In the genomic region with DNA sequence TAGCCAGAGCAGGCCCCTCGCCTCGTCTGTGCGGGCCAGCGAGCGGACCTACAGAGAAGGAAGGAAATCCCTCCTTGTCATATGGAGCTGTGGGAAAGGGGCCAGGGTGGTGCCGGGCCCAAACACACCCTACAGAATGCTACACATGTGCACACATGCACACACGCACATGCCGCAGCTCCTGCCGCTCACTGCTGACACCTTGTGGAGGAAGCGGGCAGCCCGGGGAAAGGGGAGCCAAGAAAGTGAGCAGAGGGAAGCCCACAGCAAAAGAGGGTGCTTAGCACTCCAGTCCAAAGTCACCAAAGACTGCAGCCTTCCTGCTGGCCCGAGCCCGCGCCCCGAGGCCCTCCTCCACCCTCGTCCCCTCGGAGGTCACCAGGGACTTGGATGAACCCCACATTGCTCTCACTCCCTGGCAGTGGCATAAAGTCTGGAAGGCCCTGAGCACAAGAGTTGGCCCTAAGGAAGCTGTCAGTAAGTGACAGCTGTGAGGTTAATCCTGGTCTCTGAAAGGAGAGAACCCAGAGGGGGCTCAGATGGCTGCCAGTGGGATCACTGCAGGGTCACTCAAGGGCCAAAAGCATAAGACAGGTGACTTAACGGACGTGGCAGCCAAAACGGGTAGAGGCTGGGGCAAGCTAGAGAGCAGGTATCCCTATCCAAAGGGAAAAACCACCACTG, we compare ENCODE assay signal across 9 cellular contexts.
A peak's percentile ranks its signal among the peaks of the same experiment; 100 is the strongest.
DNase-seq lines count a peak whose midpoint lies in the region; ATAC-seq and TF ChIP-seq lines count a peak whose summit lies in the region.
"Had no signal": no experiment of that assay in that cellular context is flagged by ENCODE, and none has a peak within 500 bp of the region (broad histone marks: within the 10 kb centered on the region; RNA-seq: fewer than 3 reads in every experiment).

No MANE protein-coding gene starts in this region.

- H3K27ac ChIP-seq in CD4-positive, alpha-beta T cell (ENCODE audit: low read depth, low read length) = no peak overlapping the region
- peak overlapping the region in 2 of 3 donors; percentile 48 to 57 for H3K27ac ChIP-seq in thyroid gland

- ATAC-seq in CD4-positive, alpha-beta T cell (ENCODE audit: poor library complexity) = peak; percentile 85
- peak; percentile 30 for ATAC-seq in omental fat pad (ENCODE audit: low FRiP score)
- no peak for ATAC-seq in HG03039 (IDR thresholded peaks at IDR 0.05; ENCODE audit: unreplicated experiment)

- no peaks in the 10 kb centered on the region for H3K27me3 ChIP-seq in CD4-positive, alpha-beta T cell (ENCODE audit: control insufficient read depth, insufficient read depth, low read length)
- H3K27me3 ChIP-seq in thyroid gland = no peaks in the 10 kb centered on the region

- H3K9me3 Mint-ChIP-seq in CD4-positive, alpha-beta T cell = no peaks in the 10 kb centered on the region
- H3K9me3 Mint-ChIP-seq: IgD-negative memory B cell had no signal

- WGBS in thyroid gland, 2 donors = 27 to 39% methylated on average over 15 of the region's 20 CpGs

- TF ChIP-seq POLR2A in thyroid gland (IDR thresholded peaks at IDR 0.05) = no peak

- H3K36me3 Mint-ChIP-seq in CD4-positive, alpha-beta T cell (ENCODE audit: low read depth) = peaks cover 72% of the 10 kb centered on the region

- POLR2A ChIA-PET in CD4-positive, alpha-beta T cell (lab: Charles Lee) = interaction anchor here (1.0 kb wide), 1 partner anchor 146 kb away, joined by 4 read pairs; no protein-coding TSS in a partner anchor

- intact Hi-C loops in CD4-positive, alpha-beta T cell (cut with DNase I, micrococcal nuclease) = loop anchor here (1.0 to 10.0 kb wide), 2 partner anchors 147 to 347 kb away; no protein-coding TSS in a partner anchor
- intact Hi-C loops in thyroid gland (cut with DNase I) = loop anchor here (2.0 kb wide), 1 partner anchor 145 kb away; no protein-coding TSS in a partner anchor

- peaks cover 5% of the 10 kb centered on the region for H3K4me1 Mint-ChIP-seq in CD4-positive, alpha-beta T cell (ENCODE audit: low read depth)

- H3K4me3 Mint-ChIP-seq in CD4-positive, alpha-beta T cell = no peak overlapping the region
- H3K4me3 Mint-ChIP-seq: IgD-negative memory B cell had no signal

- H3K27me3 Mint-ChIP-seq in CD4-positive, alpha-beta T cell = no peaks in the 10 kb centered on the region
- H3K27me3 Mint-ChIP-seq: IgD-negative memory B cell had no signal

- no peaks in the 10 kb centered on the region for H3K9me3 ChIP-seq in CD4-positive, alpha-beta T cell (ENCODE audit: control insufficient read depth, low read length)
- no peaks in the 10 kb centered on the region for H3K9me3 ChIP-seq in thyroid gland

- H3K4me1 ChIP-seq in thyroid gland = peaks cover 7 to 38% of the 10 kb centered on the region in 2 donors

- CTCF ChIA-PET in CD4-positive, alpha-beta T cell (lab: Charles Lee) = interaction anchor here (0.6 to 1.8 kb wide), 5 partner anchors 17 to 380 kb away, joined by 3 to 12 read pairs (median 3); no protein-coding TSS in a partner anchor

- DNase-seq in CD4-positive, alpha-beta T cell = peak; percentile 37 to 72 (median 60)
- DNase-seq in HT1080 (ENCODE audit: low read depth) (peak; percentile 52), fibroblast of peridontal ligament (ENCODE audit: extremely low read depth) (peak; percentile 64), omental fat pad (ENCODE audit: low spot score) (peak; percentile 65), thyroid gland (peak; percentile 62 to 74)
- DNase-seq in activated T-helper 1 cell treated with anti-CD3 and anti-CD28 coated beads, Interleukin-2, amount 50 U/mL, for 16 hours (ENCODE audit: low read depth in 1 of 2, low spot score in 1 of 2) = peak; percentile 41 to 48

- TF ChIP-seq CTCF in CD4-positive, alpha-beta T cell (IDR thresholded peaks at IDR 0.05) = peak; percentile 63
- TF ChIP-seq CTCF in omental fat pad (IDR thresholded peaks at IDR 0.05) (peak in 1 of 3 donors; percentile 59), thyroid gland (IDR thresholded peaks at IDR 0.05) (peak; percentile 41 to 93 (median 76))

- H3K27ac Mint-ChIP-seq in CD4-positive, alpha-beta T cell = no peak overlapping the region

- no peak overlapping the region for H3K4me3 ChIP-seq in thyroid gland (replicated peaks in 1 of 3)

- H3K36me3 ChIP-seq in thyroid gland = peaks cover 12 to 18% of the 10 kb centered on the region in 2 donors

TF ChIP-seq in PFSK-1, 5 proteins besides CTCF, POLR2A, EP300 and RAD21:
- TF ChIP-seq, protein P1, sequence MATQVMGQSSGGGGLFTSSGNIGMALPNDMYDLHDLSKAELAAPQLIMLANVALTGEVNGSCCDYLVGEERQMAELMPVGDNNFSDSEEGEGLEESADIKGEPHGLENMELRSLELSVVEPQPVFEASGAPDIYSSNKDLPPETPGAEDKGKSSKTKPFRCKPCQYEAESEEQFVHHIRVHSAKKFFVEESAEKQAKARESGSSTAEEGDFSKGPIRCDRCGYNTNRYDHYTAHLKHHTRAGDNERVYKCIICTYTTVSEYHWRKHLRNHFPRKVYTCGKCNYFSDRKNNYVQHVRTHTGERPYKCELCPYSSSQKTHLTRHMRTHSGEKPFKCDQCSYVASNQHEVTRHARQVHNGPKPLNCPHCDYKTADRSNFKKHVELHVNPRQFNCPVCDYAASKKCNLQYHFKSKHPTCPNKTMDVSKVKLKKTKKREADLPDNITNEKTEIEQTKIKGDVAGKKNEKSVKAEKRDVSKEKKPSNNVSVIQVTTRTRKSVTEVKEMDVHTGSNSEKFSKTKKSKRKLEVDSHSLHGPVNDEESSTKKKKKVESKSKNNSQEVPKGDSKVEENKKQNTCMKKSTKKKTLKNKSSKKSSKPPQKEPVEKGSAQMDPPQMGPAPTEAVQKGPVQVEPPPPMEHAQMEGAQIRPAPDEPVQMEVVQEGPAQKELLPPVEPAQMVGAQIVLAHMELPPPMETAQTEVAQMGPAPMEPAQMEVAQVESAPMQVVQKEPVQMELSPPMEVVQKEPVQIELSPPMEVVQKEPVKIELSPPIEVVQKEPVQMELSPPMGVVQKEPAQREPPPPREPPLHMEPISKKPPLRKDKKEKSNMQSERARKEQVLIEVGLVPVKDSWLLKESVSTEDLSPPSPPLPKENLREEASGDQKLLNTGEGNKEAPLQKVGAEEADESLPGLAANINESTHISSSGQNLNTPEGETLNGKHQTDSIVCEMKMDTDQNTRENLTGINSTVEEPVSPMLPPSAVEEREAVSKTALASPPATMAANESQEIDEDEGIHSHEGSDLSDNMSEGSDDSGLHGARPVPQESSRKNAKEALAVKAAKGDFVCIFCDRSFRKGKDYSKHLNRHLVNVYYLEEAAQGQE (IDR thresholded peaks at IDR 0.05; ENCODE audit: insufficient read depth in 1 of 2, low read depth in 2 of 2, low read length in 2 of 2) = peak; percentile 49 to 51; a peak in 1 of 4 replicates
- no peak for TF ChIP-seq SIN3A (IDR thresholded peaks at IDR 0.05; ENCODE audit: borderline replicate concordance, insufficient read depth, low read length)
